1 cellular context compared by ENCODE assay signal in the genomic region with DNA sequence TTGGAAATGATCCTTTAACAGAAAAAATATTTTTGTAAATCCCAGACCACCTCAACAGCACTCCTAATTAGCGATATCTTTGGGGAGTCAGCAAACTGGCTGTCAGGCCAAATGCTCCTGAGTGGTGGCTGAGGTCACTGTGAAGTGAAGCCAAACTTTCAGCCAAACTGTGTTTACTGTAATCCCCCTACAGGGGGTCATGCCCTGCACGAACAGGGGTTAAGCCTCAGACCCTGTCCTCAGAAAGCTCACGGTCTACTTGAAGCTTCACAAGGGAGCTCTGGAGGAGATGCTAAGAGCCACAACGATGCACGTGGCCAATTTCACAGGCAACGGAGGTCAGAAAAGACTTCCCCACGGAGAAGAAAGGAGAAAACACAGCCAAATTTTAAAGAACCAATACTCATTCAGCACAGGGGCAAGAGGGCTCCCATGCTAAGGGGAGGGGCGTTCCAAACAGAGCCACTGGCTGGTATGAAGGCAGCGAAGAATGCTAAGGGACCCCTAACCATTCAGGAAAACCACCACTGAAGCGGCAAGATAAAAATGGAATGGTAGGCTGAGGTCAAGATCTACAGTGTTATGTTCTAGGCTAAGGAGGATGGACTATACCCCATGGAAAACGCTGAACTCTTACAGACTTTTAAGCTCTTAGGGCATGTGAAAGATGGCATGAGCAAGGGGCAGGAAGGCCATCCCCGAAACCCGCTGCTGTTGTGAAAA.
TF ChIP-seq lines count a peak whose summit lies in the region.

No MANE protein-coding gene starts in this region.

TF ChIP-seq in endothelial cell of umbilical vein, 7 proteins besides CTCF, POLR2A, EP300 and RAD21:
- TF ChIP-seq FOS (IDR thresholded peaks at IDR 0.05; ENCODE audit: borderline replicate concordance, insufficient read depth, low read length) (no peak), GATA2 (IDR thresholded peaks at IDR 0.05; ENCODE audit: insufficient read depth, insufficient read length, low read depth, low read length) (no peak), JUN (IDR thresholded peaks at IDR 0.05; ENCODE audit: borderline replicate concordance, insufficient read depth, insufficient read length, low read depth) (no peak), POLR2AphosphoS5 (IDR thresholded peaks at IDR 0.05; ENCODE audit: insufficient read depth, low read depth, low read length) (no peak), EZH2 (IDR thresholded peaks at IDR 0.05; ENCODE audit: borderline replicate concordance, low read depth, low read length, severe bottlenecking) (no peak), MYC (IDR thresholded peaks at IDR 0.05; ENCODE audit: low read depth, low read length) (no peak)
- TF ChIP-seq, protein P1, sequence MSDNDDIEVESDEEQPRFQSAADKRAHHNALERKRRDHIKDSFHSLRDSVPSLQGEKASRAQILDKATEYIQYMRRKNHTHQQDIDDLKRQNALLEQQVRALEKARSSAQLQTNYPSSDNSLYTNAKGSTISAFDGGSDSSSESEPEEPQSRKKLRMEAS (IDR thresholded peaks at IDR 0.05; ENCODE audit: insufficient read depth, insufficient read length) = no peak
